In genomic region chr17:48871551-48872351, GRCh38 we compare ENCODE assay signal across 1 cellular context.
TF ChIP-seq lines count a peak whose summit lies in the region.

No MANE protein-coding gene starts in this region.

TF ChIP-seq in SK-N-SH treated with all-trans-retinoic acid at 6 μM for 48 hours, 23 proteins besides CTCF, POLR2A, EP300 and RAD21 (continued from another document):
- no peak for TF ChIP-seq CSRNP3 (CRISPR knock-in tag; IDR thresholded peaks at IDR 0.05)
TF ChIP-seq in SK-N-SH treated with all-trans-retinoic acid at 6 μM for 48 hours: peak in this region for 0.
